8 cellular contexts compared by ENCODE assay signal in genomic region chr17:43530303-43531081, GRCh38. TPM values are rescaled to one million over a fixed set of nuclear protein-coding genes. Genes with fewer than 3 reads are reported as not detected.
A peak's percentile ranks its signal among the peaks of the same experiment; 100 is the strongest.
DNase-seq lines count a peak whose midpoint lies in the region; ATAC-seq and TF ChIP-seq lines count a peak whose summit lies in the region.

No MANE protein-coding gene starts in this region.

- peaks cover 3% of the 10 kb centered on the region for H3K36me3 Mint-ChIP-seq in activated naive CD4-positive, alpha-beta T cell treated with anti-CD3 and anti-CD28 coated beads for 36 hours (ENCODE audit: low read depth)
- H3K36me3 Mint-ChIP-seq in natural killer cell: no peaks in the 10 kb centered on the region

- in situ Hi-C loops in brain microvascular endothelial cell (cut with HindIII; ENCODE audit: low pct_ligation_motif_present, low sequenced_read_pairs): no loop called here

- ATAC-seq in natural killer cell: no peak

- H3K9me3 ChIP-seq in BLaER1: no peaks in the 10 kb centered on the region

- no peak for TF ChIP-seq CTCF in brain microvascular endothelial cell (IDR thresholded peaks at IDR 0.05; ENCODE audit: low read depth, low read length, missing control alignments)
- TF ChIP-seq CTCF in natural killer cell (IDR thresholded peaks at IDR 0.05): no peak

- peak overlapping the region; percentile 55 for H3K27ac ChIP-seq in BLaER1
- peak overlapping the region; percentile 45 for H3K27ac ChIP-seq in brain microvascular endothelial cell

- no peak overlapping the region for H3K4me3 Mint-ChIP-seq in activated naive CD4-positive, alpha-beta T cell treated with anti-CD3 and anti-CD28 coated beads for 36 hours
- H3K4me3 Mint-ChIP-seq in natural killer cell: no peak overlapping the region

- peaks cover 27% of the 10 kb centered on the region; the same call in 1 of the 2 replicates for H4K20me1 ChIP-seq in BLaER1

- H3K27me3 ChIP-seq in BLaER1: no peaks in the 10 kb centered on the region
- H3K27me3 ChIP-seq in brain microvascular endothelial cell (replicated peaks): no peaks in the 10 kb centered on the region

- no peaks in the 10 kb centered on the region for H3K4me1 Mint-ChIP-seq in activated naive CD4-positive, alpha-beta T cell treated with anti-CD3 and anti-CD28 coated beads for 36 hours (ENCODE audit: low read depth)
- H3K4me1 Mint-ChIP-seq in natural killer cell: peaks cover 0 to 5% of the 10 kb centered on the region in 2 donors

- DNase-seq in NCI-H1930 (lab: John Stamatoyannopoulos, UW) (peak; percentile 74 to 85), brain microvascular endothelial cell (peak; percentile 74), kidney glomerular epithelial cell (lab: John Stamatoyannopoulos, UW) (peak; percentile 85), ureter (ENCODE audit: low spot score) (peak; percentile 70), 8988T (no peak), natural killer cell (no peak)
- no peak for DNase-seq in activated naive CD4-positive, alpha-beta T cell treated with anti-CD3 and anti-CD28 coated beads for 36 hours

- no peak overlapping the region for H3K27ac Mint-ChIP-seq in activated naive CD4-positive, alpha-beta T cell treated with anti-CD3 and anti-CD28 coated beads for 36 hours
- H3K27ac Mint-ChIP-seq in natural killer cell: no peak overlapping the region

- no peak overlapping the region for H3K4me3 ChIP-seq in BLaER1
- peak overlapping the region; percentile 30 for H3K4me3 ChIP-seq in brain microvascular endothelial cell (ENCODE audit: low read depth, low read length)

- peaks cover 25% of the 10 kb centered on the region for H3K4me1 ChIP-seq in BLaER1

- CTCF ChIA-PET in activated naive CD4-positive, alpha-beta T cell treated with anti-CD3 and anti-CD28 coated beads for 36 hours (lab: Charles Lee): no interaction called here

- H3K27me3 Mint-ChIP-seq in activated naive CD4-positive, alpha-beta T cell treated with anti-CD3 and anti-CD28 coated beads for 36 hours (ENCODE audit: low read depth): no peaks in the 10 kb centered on the region
- no peaks in the 10 kb centered on the region for H3K27me3 Mint-ChIP-seq in natural killer cell (ENCODE audit: low read depth in 2 of 2)

- no peaks in the 10 kb centered on the region for H3K9me3 Mint-ChIP-seq in activated naive CD4-positive, alpha-beta T cell treated with anti-CD3 and anti-CD28 coated beads for 36 hours
- H3K9me3 Mint-ChIP-seq in natural killer cell: no peaks in the 10 kb centered on the region

- H3K36me3 ChIP-seq in BLaER1 (peaks cover 36% of the 10 kb centered on the region), brain microvascular endothelial cell (replicated peaks) (peaks cover 14% of the 10 kb centered on the region)

- H3K4me2 ChIP-seq in BLaER1: peak overlapping the region; percentile 79

- intact Hi-C loops in activated naive CD4-positive, alpha-beta T cell treated with anti-CD3 and anti-CD28 coated beads for 36 hours (cut with micrococcal nuclease): no loop called here
- intact Hi-C loops in natural killer cell (cut with micrococcal nuclease): no loop called here

- H3K9ac ChIP-seq in BLaER1: peak overlapping the region; percentile 45; the same call in 1 of the 2 replicates

RNA-seq across cellular contexts. Expression of gene ETV4, which starts 15.6 kb away (rescaled TPM):
- 3.7 TPM for total RNA-seq in ureter
- 1 to 10 TPM; 1.4 to 1.9 TPM for total RNA-seq in activated naive CD4-positive, alpha-beta T cell treated with anti-CD3 and anti-CD28 coated beads for 36 hours
- total RNA-seq in natural killer cell: not detected

RNA-seq across cellular contexts. Expression of gene DHX8, which starts 46.7 kb away (rescaled TPM):
- total RNA-seq in ureter (58.6 TPM), natural killer cell (100 to 1,000 TPM in 2 of 3 donors, 10 to 100 TPM in 1; 88.3 to 106 (median 105) TPM)
- 10 to 100 TPM; 46.2 to 46.3 TPM for total RNA-seq in activated naive CD4-positive, alpha-beta T cell treated with anti-CD3 and anti-CD28 coated beads for 36 hours

Comparison
In these comparisons a context has a peak if more than half of its experiments do, and no peak if none do; other contexts are left out.
1. DNase-seq: peak in NCI-H1930 (2 of 2), brain microvascular endothelial cell (single experiment), kidney glomerular epithelial cell (single experiment) and ureter (single experiment); none in 8988T (single experiment), activated naive CD4-positive, alpha-beta T cell treated with anti-CD3 and anti-CD28 coated beads for 36 hours (single experiment) and natural killer cell (single experiment).